23 cellular contexts compared by ENCODE assay signal in the genomic region with DNA sequence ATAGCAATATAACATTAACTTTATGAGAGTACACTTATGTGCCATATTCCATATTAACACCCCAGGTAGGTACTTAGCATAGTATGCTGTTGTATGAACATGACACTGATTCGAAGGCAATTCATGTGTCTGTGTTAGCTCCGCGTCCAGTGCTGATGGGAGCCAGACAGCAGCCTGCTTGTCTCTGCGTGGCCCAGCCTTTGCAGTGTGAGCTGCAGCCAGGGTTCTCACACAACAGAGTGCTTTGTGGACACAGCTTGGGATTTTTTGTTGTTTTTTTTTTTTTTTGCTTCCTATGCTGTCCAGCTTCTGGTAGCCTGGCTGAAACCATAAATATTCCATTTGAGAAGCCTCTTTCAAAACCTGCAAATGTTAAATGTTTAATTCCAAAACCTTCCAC.
DNase-seq lines count a peak whose midpoint lies in the region; ATAC-seq lines count a peak whose summit lies in the region.
"Had no signal": no experiment of that assay in that cellular context is flagged by ENCODE, and none has a peak within 500 bp of the region (broad histone marks: within the 10 kb centered on the region; RNA-seq: fewer than 3 reads in every experiment).

No MANE protein-coding gene starts in this region.

- ATAC-seq in GM18858 (IDR thresholded peaks at IDR 0.05; ENCODE audit: unreplicated experiment), result no peak
- ATAC-seq in esophagus mucosa, result no peak
- ATAC-seq: A549, GM12878, GM23338 had no signal

- peak in 41 of 58 donors; percentile 7 to 78 (median 40) for DNase-seq in anterior cingulate cortex (lab: John Stamatoyannopoulos, UW)
- DNase-seq in hypothalamus (lab: John Stamatoyannopoulos, UW), result peak in 29 of 51 donors; percentile 8 to 79 (median 48)
- peak; percentile 5 for DNase-seq in occipital lobe (lab: John Stamatoyannopoulos, UW)
- DNase-seq in COR-L47 (lab: John Stamatoyannopoulos, UW), result no peak
- no peak for DNase-seq in NCI-H82 (lab: John Stamatoyannopoulos, UW)
- DNase-seq: BE2C; Caco-2; CD4-positive, CD25-positive, alpha-beta regulatory T cell; DMS 273 treated with DMSO at 0.1 percent for 48 hours; DND-41; IMR-90; NCI-H1105; NCI-H146; NCI-H2029; NCI-H2171; NCI-H524 treated with DMSO at 0.1 percent for 48 hours; OCI-M1; SJCRH30 had no signal

Comparison
In these comparisons a context has a peak if more than half of its experiments do, and no peak if none do; other contexts are left out.
1. DNase-seq: peak in anterior cingulate cortex (41 of 58), hypothalamus (29 of 51) and occipital lobe (single experiment); none in COR-L47 (single experiment) and NCI-H82 (single experiment).